1 cellular context compared by ENCODE assay signal in the genomic region with DNA sequence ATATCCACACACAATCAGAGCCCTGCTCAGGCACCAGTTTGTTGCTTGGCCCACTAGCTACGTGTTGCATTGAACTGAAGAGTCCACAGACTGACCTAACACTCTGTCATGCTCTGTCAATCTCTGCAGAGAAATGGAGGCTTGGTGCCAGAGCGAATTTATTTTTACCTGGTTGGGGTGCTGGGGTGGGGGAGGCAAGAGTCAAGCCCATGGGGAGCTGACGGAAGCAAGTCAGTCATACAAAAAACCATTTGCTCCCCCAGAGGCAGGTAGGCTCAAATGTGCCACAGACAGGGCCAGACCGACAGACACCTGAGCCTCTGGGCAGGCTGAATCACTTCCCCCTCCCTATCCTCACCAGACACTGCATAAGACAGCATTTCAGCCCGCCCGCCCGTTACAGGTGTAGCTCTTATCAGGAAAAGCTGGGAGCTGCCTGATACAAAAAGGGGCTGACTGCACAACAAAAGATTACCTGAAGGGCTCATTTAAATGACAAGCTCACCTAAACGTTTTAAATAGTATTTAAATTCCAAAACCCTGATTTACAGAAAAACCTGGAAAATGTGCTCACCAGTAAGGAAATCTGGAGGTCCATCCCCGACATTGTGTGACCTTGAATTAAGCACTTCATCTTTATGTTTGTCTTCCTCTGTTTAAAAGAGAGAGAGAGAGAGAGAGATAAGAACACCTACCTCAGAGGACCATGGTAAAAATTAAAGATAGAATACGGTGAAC.
A peak's percentile ranks its signal among the peaks of the same experiment; 100 is the strongest.
TF ChIP-seq lines count a peak whose summit lies in the region.

No MANE protein-coding gene starts in this region.

TF ChIP-seq in K562, 482 proteins besides CTCF, POLR2A, EP300 and RAD21 (continued from another document and continues in another):
- TF ChIP-seq, protein P1, sequence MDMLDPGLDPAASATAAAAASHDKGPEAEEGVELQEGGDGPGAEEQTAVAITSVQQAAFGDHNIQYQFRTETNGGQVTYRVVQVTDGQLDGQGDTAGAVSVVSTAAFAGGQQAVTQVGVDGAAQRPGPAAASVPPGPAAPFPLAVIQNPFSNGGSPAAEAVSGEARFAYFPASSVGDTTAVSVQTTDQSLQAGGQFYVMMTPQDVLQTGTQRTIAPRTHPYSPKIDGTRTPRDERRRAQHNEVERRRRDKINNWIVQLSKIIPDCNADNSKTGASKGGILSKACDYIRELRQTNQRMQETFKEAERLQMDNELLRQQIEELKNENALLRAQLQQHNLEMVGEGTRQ (CRISPR knock-in tag; IDR thresholded peaks at IDR 0.05), result no peak
- TF ChIP-seq STAT5B (CRISPR knock-in tag; IDR thresholded peaks at IDR 0.05), result no peak
- TF ChIP-seq TCF3 (CRISPR knock-in tag; IDR thresholded peaks at IDR 0.05), result peak; percentile 79
- TF ChIP-seq NCOA1 (IDR thresholded peaks at IDR 0.05; ENCODE audit: low read depth), result peak; percentile 15; the same call in 1 of the 2 replicates
- TF ChIP-seq L3MBTL2 (IDR thresholded peaks at IDR 0.05), result no peak
- TF ChIP-seq, protein P2, sequence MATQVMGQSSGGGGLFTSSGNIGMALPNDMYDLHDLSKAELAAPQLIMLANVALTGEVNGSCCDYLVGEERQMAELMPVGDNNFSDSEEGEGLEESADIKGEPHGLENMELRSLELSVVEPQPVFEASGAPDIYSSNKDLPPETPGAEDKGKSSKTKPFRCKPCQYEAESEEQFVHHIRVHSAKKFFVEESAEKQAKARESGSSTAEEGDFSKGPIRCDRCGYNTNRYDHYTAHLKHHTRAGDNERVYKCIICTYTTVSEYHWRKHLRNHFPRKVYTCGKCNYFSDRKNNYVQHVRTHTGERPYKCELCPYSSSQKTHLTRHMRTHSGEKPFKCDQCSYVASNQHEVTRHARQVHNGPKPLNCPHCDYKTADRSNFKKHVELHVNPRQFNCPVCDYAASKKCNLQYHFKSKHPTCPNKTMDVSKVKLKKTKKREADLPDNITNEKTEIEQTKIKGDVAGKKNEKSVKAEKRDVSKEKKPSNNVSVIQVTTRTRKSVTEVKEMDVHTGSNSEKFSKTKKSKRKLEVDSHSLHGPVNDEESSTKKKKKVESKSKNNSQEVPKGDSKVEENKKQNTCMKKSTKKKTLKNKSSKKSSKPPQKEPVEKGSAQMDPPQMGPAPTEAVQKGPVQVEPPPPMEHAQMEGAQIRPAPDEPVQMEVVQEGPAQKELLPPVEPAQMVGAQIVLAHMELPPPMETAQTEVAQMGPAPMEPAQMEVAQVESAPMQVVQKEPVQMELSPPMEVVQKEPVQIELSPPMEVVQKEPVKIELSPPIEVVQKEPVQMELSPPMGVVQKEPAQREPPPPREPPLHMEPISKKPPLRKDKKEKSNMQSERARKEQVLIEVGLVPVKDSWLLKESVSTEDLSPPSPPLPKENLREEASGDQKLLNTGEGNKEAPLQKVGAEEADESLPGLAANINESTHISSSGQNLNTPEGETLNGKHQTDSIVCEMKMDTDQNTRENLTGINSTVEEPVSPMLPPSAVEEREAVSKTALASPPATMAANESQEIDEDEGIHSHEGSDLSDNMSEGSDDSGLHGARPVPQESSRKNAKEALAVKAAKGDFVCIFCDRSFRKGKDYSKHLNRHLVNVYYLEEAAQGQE (CRISPR knock-in tag; IDR thresholded peaks at IDR 0.05; ENCODE audit: low read depth), result no peak
- TF ChIP-seq, protein P3, sequence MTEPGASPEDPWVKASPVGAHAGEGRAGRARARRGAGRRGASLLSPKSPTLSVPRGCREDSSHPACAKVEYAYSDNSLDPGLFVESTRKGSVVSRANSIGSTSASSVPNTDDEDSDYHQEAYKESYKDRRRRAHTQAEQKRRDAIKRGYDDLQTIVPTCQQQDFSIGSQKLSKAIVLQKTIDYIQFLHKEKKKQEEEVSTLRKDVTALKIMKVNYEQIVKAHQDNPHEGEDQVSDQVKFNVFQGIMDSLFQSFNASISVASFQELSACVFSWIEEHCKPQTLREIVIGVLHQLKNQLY (CRISPR knock-in tag; conservative IDR thresholded peaks at IDR 0.05), result no peak
- TF ChIP-seq, protein P4, sequence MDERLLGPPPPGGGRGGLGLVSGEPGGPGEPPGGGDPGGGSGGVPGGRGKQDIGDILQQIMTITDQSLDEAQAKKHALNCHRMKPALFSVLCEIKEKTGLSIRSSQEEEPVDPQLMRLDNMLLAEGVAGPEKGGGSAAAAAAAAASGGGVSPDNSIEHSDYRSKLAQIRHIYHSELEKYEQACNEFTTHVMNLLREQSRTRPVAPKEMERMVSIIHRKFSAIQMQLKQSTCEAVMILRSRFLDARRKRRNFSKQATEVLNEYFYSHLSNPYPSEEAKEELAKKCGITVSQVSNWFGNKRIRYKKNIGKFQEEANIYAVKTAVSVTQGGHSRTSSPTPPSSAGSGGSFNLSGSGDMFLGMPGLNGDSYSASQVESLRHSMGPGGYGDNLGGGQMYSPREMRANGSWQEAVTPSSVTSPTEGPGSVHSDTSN (CRISPR knock-in tag; IDR thresholded peaks at IDR 0.05; ENCODE audit: low read depth), result no peak
- TF ChIP-seq, protein P4 (tag; conservative IDR thresholded peaks at IDR 0.05; ENCODE audit: low read depth), result no peak
- no peak for TF ChIP-seq RBFOX2 (IDR thresholded peaks at IDR 0.05; ENCODE audit: low read depth, low read length)
- TF ChIP-seq, protein P5, sequence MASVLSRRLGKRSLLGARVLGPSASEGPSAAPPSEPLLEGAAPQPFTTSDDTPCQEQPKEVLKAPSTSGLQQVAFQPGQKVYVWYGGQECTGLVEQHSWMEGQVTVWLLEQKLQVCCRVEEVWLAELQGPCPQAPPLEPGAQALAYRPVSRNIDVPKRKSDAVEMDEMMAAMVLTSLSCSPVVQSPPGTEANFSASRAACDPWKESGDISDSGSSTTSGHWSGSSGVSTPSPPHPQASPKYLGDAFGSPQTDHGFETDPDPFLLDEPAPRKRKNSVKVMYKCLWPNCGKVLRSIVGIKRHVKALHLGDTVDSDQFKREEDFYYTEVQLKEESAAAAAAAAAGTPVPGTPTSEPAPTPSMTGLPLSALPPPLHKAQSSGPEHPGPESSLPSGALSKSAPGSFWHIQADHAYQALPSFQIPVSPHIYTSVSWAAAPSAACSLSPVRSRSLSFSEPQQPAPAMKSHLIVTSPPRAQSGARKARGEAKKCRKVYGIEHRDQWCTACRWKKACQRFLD (CRISPR knock-in tag; IDR thresholded peaks at IDR 0.05), result no peak
- peak; percentile 35; the same call in 1 of the 2 replicates for TF ChIP-seq CREB1 (IDR thresholded peaks at IDR 0.05)
- TF ChIP-seq CREB1 (CRISPR knock-in tag; IDR thresholded peaks at IDR 0.05), result peak; percentile 39; the same call in 1 of the 2 replicates
- peak; percentile 97 for TF ChIP-seq ZEB2 (IDR thresholded peaks at IDR 0.05)
- TF ChIP-seq NCOA6 (IDR thresholded peaks at IDR 0.05), result no peak
- no peak for TF ChIP-seq JUNB (CRISPR knock-in tag; conservative IDR thresholded peaks at IDR 0.05)
- no peak for TF ChIP-seq FIP1L1 (IDR thresholded peaks at IDR 0.05; ENCODE audit: low read depth, low read length, poor library complexity, severe bottlenecking)
- TF ChIP-seq FOXK2 (conservative IDR thresholded peaks at IDR 0.05 in 1 of 2, IDR thresholded peaks at IDR 0.05 in 1 of 2; ENCODE audit: low read depth in 2 of 2), result no peak
- 0 out of 2 replicates have a peak, but pooled peaks have one; percentile 45 for TF ChIP-seq CXXC5 (CRISPR knock-in tag; IDR thresholded peaks at IDR 0.05)
- TF ChIP-seq SRSF3 (IDR thresholded peaks at IDR 0.05; ENCODE audit: insufficient read depth, low read length), result no peak
- TF ChIP-seq, protein P6, sequence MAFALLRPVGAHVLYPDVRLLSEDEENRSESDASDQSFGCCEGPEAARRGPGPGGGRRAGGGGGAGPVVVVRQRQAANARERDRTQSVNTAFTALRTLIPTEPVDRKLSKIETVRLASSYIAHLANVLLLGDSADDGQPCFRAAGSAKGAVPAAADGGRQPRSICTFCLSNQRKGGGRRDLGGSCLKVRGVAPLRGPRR (CRISPR knock-in tag; IDR thresholded peaks at IDR 0.05), result peak; percentile 22; the same call in 1 of the 2 replicates
- TF ChIP-seq, protein P7, sequence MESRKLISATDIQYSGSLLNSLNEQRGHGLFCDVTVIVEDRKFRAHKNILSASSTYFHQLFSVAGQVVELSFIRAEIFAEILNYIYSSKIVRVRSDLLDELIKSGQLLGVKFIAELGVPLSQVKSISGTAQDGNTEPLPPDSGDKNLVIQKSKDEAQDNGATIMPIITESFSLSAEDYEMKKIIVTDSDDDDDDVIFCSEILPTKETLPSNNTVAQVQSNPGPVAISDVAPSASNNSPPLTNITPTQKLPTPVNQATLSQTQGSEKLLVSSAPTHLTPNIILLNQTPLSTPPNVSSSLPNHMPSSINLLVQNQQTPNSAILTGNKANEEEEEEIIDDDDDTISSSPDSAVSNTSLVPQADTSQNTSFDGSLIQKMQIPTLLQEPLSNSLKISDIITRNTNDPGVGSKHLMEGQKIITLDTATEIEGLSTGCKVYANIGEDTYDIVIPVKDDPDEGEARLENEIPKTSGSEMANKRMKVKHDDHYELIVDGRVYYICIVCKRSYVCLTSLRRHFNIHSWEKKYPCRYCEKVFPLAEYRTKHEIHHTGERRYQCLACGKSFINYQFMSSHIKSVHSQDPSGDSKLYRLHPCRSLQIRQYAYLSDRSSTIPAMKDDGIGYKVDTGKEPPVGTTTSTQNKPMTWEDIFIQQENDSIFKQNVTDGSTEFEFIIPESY (CRISPR knock-in tag; IDR thresholded peaks at IDR 0.05), result no peak
- no peak for TF ChIP-seq ZNF140 (CRISPR knock-in tag; IDR thresholded peaks at IDR 0.05)
- TF ChIP-seq RBM25 (IDR thresholded peaks at IDR 0.05; ENCODE audit: low read depth, low read length, severe bottlenecking), result no peak
- no peak; the same call in 1 of the 2 replicates for TF ChIP-seq EP400 (IDR thresholded peaks at IDR 0.05)
- TF ChIP-seq ESRRA (IDR thresholded peaks at IDR 0.05; ENCODE audit: borderline replicate concordance, low read depth), result peak; percentile 92
- TF ChIP-seq, protein P8, sequence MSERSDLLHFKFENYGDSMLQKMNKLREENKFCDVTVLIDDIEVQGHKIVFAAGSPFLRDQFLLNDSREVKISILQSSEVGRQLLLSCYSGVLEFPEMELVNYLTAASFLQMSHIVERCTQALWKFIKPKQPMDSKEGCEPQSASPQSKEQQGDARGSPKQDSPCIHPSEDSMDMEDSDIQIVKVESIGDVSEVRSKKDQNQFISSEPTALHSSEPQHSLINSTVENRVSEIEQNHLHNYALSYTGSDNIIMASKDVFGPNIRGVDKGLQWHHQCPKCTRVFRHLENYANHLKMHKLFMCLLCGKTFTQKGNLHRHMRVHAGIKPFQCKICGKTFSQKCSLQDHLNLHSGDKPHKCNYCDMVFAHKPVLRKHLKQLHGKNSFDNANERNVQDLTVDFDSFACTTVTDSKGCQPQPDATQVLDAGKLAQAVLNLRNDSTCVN (CRISPR knock-in tag; IDR thresholded peaks at IDR 0.05), result 0 out of 2 replicates have a peak, but pooled peaks have one; percentile 47
- TF ChIP-seq ERF (CRISPR knock-in tag; IDR thresholded peaks at IDR 0.05), result no peak
- no peak for TF ChIP-seq PYGO2 (tag; IDR thresholded peaks at IDR 0.05)
- TF ChIP-seq TEAD4 (IDR thresholded peaks at IDR 0.05; ENCODE audit: low read length), result peak; percentile 88
- TF ChIP-seq TEAD4 (CRISPR knock-in tag; IDR thresholded peaks at IDR 0.05; ENCODE audit: borderline replicate concordance), result no peak
- peak; percentile 81; the same call in 1 of the 2 replicates for TF ChIP-seq CTBP1 (IDR thresholded peaks at IDR 0.05; ENCODE audit: borderline replicate concordance)
- TF ChIP-seq ASH1L (IDR thresholded peaks at IDR 0.05; ENCODE audit: borderline replicate concordance, low read depth, partially characterized antibody), result no peak
- TF ChIP-seq, protein P9, sequence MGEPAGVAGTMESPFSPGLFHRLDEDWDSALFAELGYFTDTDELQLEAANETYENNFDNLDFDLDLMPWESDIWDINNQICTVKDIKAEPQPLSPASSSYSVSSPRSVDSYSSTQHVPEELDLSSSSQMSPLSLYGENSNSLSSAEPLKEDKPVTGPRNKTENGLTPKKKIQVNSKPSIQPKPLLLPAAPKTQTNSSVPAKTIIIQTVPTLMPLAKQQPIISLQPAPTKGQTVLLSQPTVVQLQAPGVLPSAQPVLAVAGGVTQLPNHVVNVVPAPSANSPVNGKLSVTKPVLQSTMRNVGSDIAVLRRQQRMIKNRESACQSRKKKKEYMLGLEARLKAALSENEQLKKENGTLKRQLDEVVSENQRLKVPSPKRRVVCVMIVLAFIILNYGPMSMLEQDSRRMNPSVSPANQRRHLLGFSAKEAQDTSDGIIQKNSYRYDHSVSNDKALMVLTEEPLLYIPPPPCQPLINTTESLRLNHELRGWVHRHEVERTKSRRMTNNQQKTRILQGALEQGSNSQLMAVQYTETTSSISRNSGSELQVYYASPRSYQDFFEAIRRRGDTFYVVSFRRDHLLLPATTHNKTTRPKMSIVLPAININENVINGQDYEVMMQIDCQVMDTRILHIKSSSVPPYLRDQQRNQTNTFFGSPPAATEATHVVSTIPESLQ (CRISPR knock-in tag; IDR thresholded peaks at IDR 0.05), result no peak
- peak; percentile 92 for TF ChIP-seq CBFA2T3 (IDR thresholded peaks at IDR 0.05)
- no peak for TF ChIP-seq RBM22 (IDR thresholded peaks at IDR 0.05; ENCODE audit: low read depth, low read length, poor library complexity, severe bottlenecking)
- TF ChIP-seq SAFB (IDR thresholded peaks at IDR 0.05; ENCODE audit: borderline replicate concordance, low read depth, low read length), result no peak
- no peak for TF ChIP-seq GABPA (tag; conservative IDR thresholded peaks at IDR 0.05; ENCODE audit: low read depth)
- TF ChIP-seq, protein P10, sequence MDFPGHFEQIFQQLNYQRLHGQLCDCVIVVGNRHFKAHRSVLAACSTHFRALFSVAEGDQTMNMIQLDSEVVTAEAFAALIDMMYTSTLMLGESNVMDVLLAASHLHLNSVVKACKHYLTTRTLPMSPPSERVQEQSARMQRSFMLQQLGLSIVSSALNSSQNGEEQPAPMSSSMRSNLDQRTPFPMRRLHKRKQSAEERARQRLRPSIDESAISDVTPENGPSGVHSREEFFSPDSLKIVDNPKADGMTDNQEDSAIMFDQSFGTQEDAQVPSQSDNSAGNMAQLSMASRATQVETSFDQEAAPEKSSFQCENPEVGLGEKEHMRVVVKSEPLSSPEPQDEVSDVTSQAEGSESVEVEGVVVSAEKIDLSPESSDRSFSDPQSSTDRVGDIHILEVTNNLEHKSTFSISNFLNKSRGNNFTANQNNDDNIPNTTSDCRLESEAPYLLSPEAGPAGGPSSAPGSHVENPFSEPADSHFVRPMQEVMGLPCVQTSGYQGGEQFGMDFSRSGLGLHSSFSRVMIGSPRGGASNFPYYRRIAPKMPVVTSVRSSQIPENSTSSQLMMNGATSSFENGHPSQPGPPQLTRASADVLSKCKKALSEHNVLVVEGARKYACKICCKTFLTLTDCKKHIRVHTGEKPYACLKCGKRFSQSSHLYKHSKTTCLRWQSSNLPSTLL (IDR thresholded peaks at IDR 0.05), result no peak
